In the genomic region with DNA sequence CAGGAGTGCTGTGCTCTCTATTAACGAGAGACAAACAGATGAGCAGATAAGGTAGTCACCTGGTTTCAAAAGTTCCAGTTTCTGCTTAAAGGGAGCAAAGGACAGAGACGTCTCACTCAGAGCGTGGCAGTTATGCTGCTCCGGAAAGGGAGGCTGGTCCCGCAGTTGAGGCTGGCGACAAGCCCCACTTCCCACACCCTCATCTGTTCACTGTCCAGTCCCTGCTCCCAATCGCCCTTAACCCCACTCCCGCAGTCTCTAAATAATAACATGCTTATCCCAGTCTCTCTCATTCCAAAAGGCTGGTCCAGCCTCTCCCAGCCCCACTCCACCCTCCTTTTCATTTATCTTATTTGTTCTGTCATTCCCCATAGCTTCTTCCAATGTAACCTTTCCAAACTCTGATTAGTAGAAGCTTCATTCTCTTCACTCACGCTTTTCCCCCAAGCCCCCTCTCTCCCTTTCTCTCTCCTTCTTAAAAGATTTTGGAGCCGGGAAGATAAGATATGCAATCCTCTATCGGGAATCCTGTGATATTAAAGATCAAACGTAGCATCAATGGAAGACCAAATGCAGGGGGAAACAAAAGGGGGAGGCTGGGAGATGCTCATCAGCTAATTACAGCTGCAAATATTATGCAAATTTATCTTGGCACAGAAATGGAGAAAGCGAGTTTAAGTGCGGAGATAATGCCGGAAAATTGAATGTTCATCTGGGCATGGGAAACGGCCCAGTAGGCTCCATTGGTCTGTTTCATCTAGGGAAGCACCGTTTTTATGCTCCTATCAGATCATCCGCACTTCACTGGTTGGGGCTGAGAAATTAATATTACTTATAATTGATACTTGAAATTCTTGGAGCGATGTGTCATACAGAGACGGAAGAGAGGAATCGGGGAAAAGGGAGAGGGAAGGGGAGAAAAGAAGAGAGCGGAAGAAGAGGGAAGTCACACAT, we compare ENCODE assay signal across 13 cellular contexts. TPM values are rescaled to one million over a fixed set of nuclear protein-coding genes. Genes with fewer than 3 reads are reported as not detected.
A peak's percentile ranks its signal among the peaks of the same experiment; 100 is the strongest.
DNase-seq lines count a peak whose midpoint lies in the region; ATAC-seq and TF ChIP-seq lines count a peak whose summit lies in the region.
"Had no signal": no experiment of that assay in that cellular context is flagged by ENCODE, and none has a peak within 500 bp of the region (broad histone marks: within the 10 kb centered on the region; RNA-seq: fewer than 3 reads in every experiment).

No MANE protein-coding gene starts in this region.

- no TSS peak for BruUV-seq in Panc1 (replicated peaks; lab: Mats Ljungman, UMichigan)

- TF ChIP-seq CTCF in Panc1 (IDR thresholded peaks at IDR 0.05) (no peak), upper lobe of left lung (IDR thresholded peaks at IDR 0.05) (no peak)

- H3K4me1 Mint-ChIP-seq in activated T-cell treated with anti-CD3 and anti-CD28 coated beads, Interleukin-2, amount 50 U/mL, for 24 hours (ENCODE audit: low read depth) = peaks cover 47% of the 10 kb centered on the region
- H3K4me1 Mint-ChIP-seq in stimulated activated memory B cell treated with anti-CD40 and anti-IgM and Interleukin-4, amounts not matched to agents 10 μg/mL and 1 μg/mL and 100 μg/mL, for 72 hours = peaks cover 27% of the 10 kb centered on the region

- CTCF ChIA-PET in Panc1 (lab: Charles Lee) = no interaction called here

- no peak overlapping the region for H3K27ac ChIP-seq in Panc1 (ENCODE audit: low read length)
- no peak overlapping the region for H3K27ac ChIP-seq in upper lobe of left lung
- H3K27ac ChIP-seq: pancreas had no signal

- H3K4me3 Mint-ChIP-seq in activated T-cell treated with anti-CD3 and anti-CD28 coated beads, Interleukin-2, amount 50 U/mL, for 24 hours = no peak overlapping the region
- H3K4me3 Mint-ChIP-seq in stimulated activated memory B cell treated with anti-CD40 and anti-IgM and Interleukin-4, amounts not matched to agents 10 μg/mL and 1 μg/mL and 100 μg/mL, for 72 hours = peak overlapping the region; percentile 0

- peak; percentile 37 for DNase-seq in activated T-cell treated with anti-CD3 and anti-CD28 coated beads, Interleukin-2, amount 50 U/mL, for 24 hours
- DNase-seq in activated T-cell treated with anti-CD3 and anti-CD28 coated beads for 4 hours = no peak
- DNase-seq in Panc1 (ENCODE audit: low read depth, low spot score) = no peak
- DNase-seq in NCI-H748 treated with DMSO at 0.1 percent for 48 hours (lab: John Stamatoyannopoulos, UW) = no peak
- DNase-seq in upper lobe of left lung = no peak
- no peak for DNase-seq in NCI-H524 treated with DMSO at 0.1 percent for 48 hours (lab: John Stamatoyannopoulos, UW)
- DNase-seq: anterior cingulate cortex, cortex of kidney, mammary epithelial cell, NCI-H1417, pancreas had no signal

- peak overlapping the region in 1 of 2 experiments; percentile 30; a peak in 2 of 4 replicates for H3K4me3 ChIP-seq in Panc1 (ENCODE audit: low read depth in 2 of 2, low read length in 2 of 2)
- H3K4me3 ChIP-seq in iPS-15b (ENCODE audit: low read depth, low read length) = peak overlapping the region; percentile 3
- no peak overlapping the region for H3K4me3 ChIP-seq in upper lobe of left lung
- H3K4me3 ChIP-seq: pancreas had no signal

- intact Hi-C loops in Panc1 (cut with micrococcal nuclease; ENCODE audit: unreplicated experiment) = no loop called here

- no peak for TF ChIP-seq POLR2A in upper lobe of left lung (IDR thresholded peaks at IDR 0.05)

- TF ChIP-seq EP300 in upper lobe of left lung (IDR thresholded peaks at IDR 0.05) = no peak

- H3K9me3 ChIP-seq in Panc1 (ENCODE audit: control insufficient read depth, insufficient read depth, low read depth, low read length) = no peaks in the 10 kb centered on the region
- H3K9me3 ChIP-seq in iPS-15b (ENCODE audit: control insufficient read depth, insufficient read depth, low read length) = no peaks in the 10 kb centered on the region
- H3K9me3 ChIP-seq in upper lobe of left lung = no peaks in the 10 kb centered on the region
- H3K9me3 ChIP-seq: pancreas had no signal

- no peak overlapping the region for H3K9ac ChIP-seq in iPS-15b (ENCODE audit: low read depth, low read length)

- peak overlapping the region; percentile 17 for H3K27ac Mint-ChIP-seq in activated T-cell treated with anti-CD3 and anti-CD28 coated beads, Interleukin-2, amount 50 U/mL, for 24 hours
- no peak overlapping the region for H3K27ac Mint-ChIP-seq in stimulated activated memory B cell treated with anti-CD40 and anti-IgM and Interleukin-4, amounts not matched to agents 10 μg/mL and 1 μg/mL and 100 μg/mL, for 72 hours

- POLR2A ChIA-PET in Panc1 (lab: Charles Lee) = no interaction called here

- no peaks in the 10 kb centered on the region for H3K9me3 Mint-ChIP-seq in activated T-cell treated with anti-CD3 and anti-CD28 coated beads, Interleukin-2, amount 50 U/mL, for 24 hours
- peaks cover 5% of the 10 kb centered on the region for H3K9me3 Mint-ChIP-seq in stimulated activated memory B cell treated with anti-CD40 and anti-IgM and Interleukin-4, amounts not matched to agents 10 μg/mL and 1 μg/mL and 100 μg/mL, for 72 hours

- H3K36me3 ChIP-seq in Panc1 (ENCODE audit: control insufficient read depth, insufficient read depth, low read length) (no peaks in the 10 kb centered on the region), iPS-15b (ENCODE audit: control insufficient read depth, insufficient read depth, low read length) (no peaks in the 10 kb centered on the region), upper lobe of left lung (no peaks in the 10 kb centered on the region)
- H3K36me3 ChIP-seq: pancreas had no signal

- H3K36me3 Mint-ChIP-seq in activated T-cell treated with anti-CD3 and anti-CD28 coated beads, Interleukin-2, amount 50 U/mL, for 24 hours (ENCODE audit: low read depth) = no peaks in the 10 kb centered on the region
- H3K36me3 Mint-ChIP-seq in stimulated activated memory B cell treated with anti-CD40 and anti-IgM and Interleukin-4, amounts not matched to agents 10 μg/mL and 1 μg/mL and 100 μg/mL, for 72 hours = no peaks in the 10 kb centered on the region

- in situ Hi-C loops in Panc1 (cut with HindIII; ENCODE audit: low pct_unique_long_range_greater_than_20kb, low sequenced_read_pairs) = no loop called here

- peak; percentile 44; the same call in 1 of the 2 replicates for ATAC-seq in Panc1
- ATAC-seq in stimulated activated memory B cell treated with anti-CD40 and anti-IgM and Interleukin-4, amounts not matched to agents 10 μg/mL and 1 μg/mL and 100 μg/mL, for 72 hours = no peak
- ATAC-seq in upper lobe of left lung (ENCODE audit: low FRiP score in 2 of 2) = no peak
- ATAC-seq: pancreas had no signal

- 10 to 12% methylated on average over 22 of the region's 22 CpGs for WGBS in upper lobe of left lung, 2 donors

- H3K4me1 ChIP-seq in Panc1 (ENCODE audit: control insufficient read depth, insufficient read depth, low read length) (no peaks in the 10 kb centered on the region), iPS-15b (ENCODE audit: control insufficient read depth, insufficient read depth, low read length) (peaks cover 4% of the 10 kb centered on the region), upper lobe of left lung (peaks cover 18 to 42% (median 21%) of the 10 kb centered on the region in 4 donors)

- peaks cover 92% of the 10 kb centered on the region for H3K27me3 Mint-ChIP-seq in activated T-cell treated with anti-CD3 and anti-CD28 coated beads, Interleukin-2, amount 50 U/mL, for 24 hours
- H3K27me3 Mint-ChIP-seq in stimulated activated memory B cell treated with anti-CD40 and anti-IgM and Interleukin-4, amounts not matched to agents 10 μg/mL and 1 μg/mL and 100 μg/mL, for 72 hours = peaks cover 82% of the 10 kb centered on the region

- H3K27me3 ChIP-seq in Panc1 (ENCODE audit: control insufficient read depth, insufficient read depth, low read length) = no peaks in the 10 kb centered on the region; the same call in 1 of the 2 replicates
- H3K27me3 ChIP-seq in iPS-15b (ENCODE audit: control insufficient read depth, insufficient read depth, low read length) = peaks cover 98% of the 10 kb centered on the region
- H3K27me3 ChIP-seq in upper lobe of left lung = peaks cover 6 to 95% (median 43%) of the 10 kb centered on the region in 4 donors

RNA-seq across cellular contexts. Expression of a gene that starts 16.3 kb away (rescaled TPM):
- 5.9 TPM for total RNA-seq in Panc1 (2021; ENCODE audit: unreplicated experiment)
- polyA plus RNA-seq in Panc1 (2012; ENCODE audit: insufficient read length) = 13.7 TPM
- total RNA-seq in upper lobe of left lung = 1 to 10 TPM in 4 of 6 donors, under 1 TPM in 2; 0.22 to 6.3 (median 2.7) TPM
